In the genomic region with DNA sequence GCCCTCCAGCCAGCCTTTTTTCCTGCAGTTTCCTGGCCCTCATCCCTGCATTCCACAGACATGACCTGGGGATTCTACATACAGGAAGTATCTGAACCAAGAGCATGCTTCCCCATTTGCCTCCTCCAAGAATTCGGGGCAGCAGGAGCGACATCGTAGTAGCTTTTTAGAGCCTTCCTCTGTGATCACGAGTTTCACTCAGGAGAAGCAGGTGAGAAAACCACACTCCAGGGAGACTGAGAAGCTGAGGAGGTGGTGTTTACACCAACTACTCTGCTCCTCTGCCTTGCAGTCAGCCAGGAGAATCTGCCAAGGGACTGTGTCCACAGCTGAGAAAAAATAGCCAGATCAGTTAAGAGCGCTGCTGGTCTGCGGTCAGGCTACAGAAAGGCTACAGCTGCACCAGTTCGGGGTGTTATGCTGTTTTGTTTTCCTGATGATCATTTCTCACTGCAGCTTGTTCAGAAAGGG, we compare ENCODE assay signal across 1 cellular context.
TF ChIP-seq lines count a peak whose summit lies in the region.

No MANE protein-coding gene starts in this region.

TF ChIP-seq in SK-N-SH treated with all-trans-retinoic acid at 6 μM for 48 hours, 23 proteins besides CTCF, POLR2A, EP300 and RAD21 (continued from another document):
- TF ChIP-seq PATZ1 (CRISPR knock-in tag; IDR thresholded peaks at IDR 0.05; ENCODE audit: borderline replicate concordance) = no peak
- no peak for TF ChIP-seq ZNF8 (CRISPR knock-in tag; IDR thresholded peaks at IDR 0.05)
- no peak for TF ChIP-seq SNAI2 (CRISPR knock-in tag; IDR thresholded peaks at IDR 0.05)
- TF ChIP-seq CREB5 (CRISPR knock-in tag; IDR thresholded peaks at IDR 0.05; ENCODE audit: low read depth) = no peak
- TF ChIP-seq ZNF70 (CRISPR knock-in tag; IDR thresholded peaks at IDR 0.05) = no peak
- TF ChIP-seq ZNF565 (CRISPR knock-in tag; conservative IDR thresholded peaks at IDR 0.05; ENCODE audit: low read depth) = no peak
